18 cellular contexts compared by ENCODE assay signal in genomic region chr9:115202181-115202580, GRCh38.
"Had no signal": no experiment of that assay in that cellular context is flagged by ENCODE, and none has a peak within 500 bp of the region (broad histone marks: within the 10 kb centered on the region; RNA-seq: fewer than 3 reads in every experiment).

No MANE protein-coding gene starts in this region.

- H3K4me3 ChIP-seq: esophagus muscularis mucosa, mucosa of descending colon, psoas muscle, skin epidermis, testis, tibial nerve had no signal

- DNase-seq: effector memory CD4-positive, alpha-beta T cell; head of caudate nucleus; hippocampal formation; mammary epithelial cell; mucosa of descending colon; naive thymus-derived CD8-positive, alpha-beta T cell; psoas muscle; stimulated activated CD4-positive, alpha-beta T cell treated with anti-CD3 and anti-CD28 coated beads, Interleukin-2, amount 100 ng/mL, for 24 hours; stimulated activated CD4-positive, alpha-beta T cell treated with anti-CD3 and anti-CD28 coated beads, Interleukin-4, amount 100 ng/mL, for 4 hours; stimulated activated naive B cell treated with anti-CD40 and anti-IgM and Interleukin-4, amounts not matched to agents 10 μg/mL and 1 μg/mL and 100 μg/mL, for 72 hours; stimulated activated naive CD8-positive, alpha-beta T cell treated with anti-CD3 and anti-CD28 coated beads, Interleukin-15, amount 100 ng/mL, for 72 hours; testis had no signal

- H3K27me3 ChIP-seq: esophagus muscularis mucosa, neutrophil, testis, tibial nerve had no signal

- ATAC-seq: left lobe of liver; mucosa of descending colon; naive thymus-derived CD8-positive, alpha-beta T cell; psoas muscle; sciatic nerve; stimulated activated naive B cell treated with anti-CD40 and anti-IgM and Interleukin-4, amounts not matched to agents 10 μg/mL and 1 μg/mL and 100 μg/mL, for 72 hours; stimulated activated naive CD8-positive, alpha-beta T cell treated with anti-CD3 and anti-CD28 coated beads, Interleukin-15, amount 100 ng/mL, for 72 hours had no signal

- H3K4me1 ChIP-seq: psoas muscle, testis had no signal

- H3K36me3 ChIP-seq: esophagus muscularis mucosa, neutrophil, tibial nerve had no signal

- H3K9me3 ChIP-seq: esophagus muscularis mucosa, mucosa of descending colon, neutrophil, psoas muscle, testis, tibial nerve had no signal

- H3K27ac ChIP-seq: esophagus muscularis mucosa, neutrophil, psoas muscle, testis, tibial nerve had no signal
